21 cellular contexts compared by ENCODE assay signal in genomic region chr14:76884394-76884793, GRCh38. TPM values are rescaled to one million over a fixed set of nuclear protein-coding genes. Genes with fewer than 3 reads are reported as not detected.
"Had no signal": no experiment of that assay in that cellular context is flagged by ENCODE, and none has a peak within 500 bp of the region (broad histone marks: within the 10 kb centered on the region; RNA-seq: fewer than 3 reads in every experiment).

No MANE protein-coding gene starts in this region.

- H3K27ac Mint-ChIP-seq: activated CD4-positive, alpha-beta memory T cell treated with anti-CD3 and anti-CD28 coated beads for 36 hours; activated CD8-positive, alpha-beta memory T cell treated with anti-CD3 and anti-CD28 coated beads, Interleukin-2, amount 10 ng/mL, durations not matched to agents 7 days and 5 days; activated naive CD4-positive, alpha-beta T cell treated with anti-CD3 and anti-CD28 coated beads for 36 hours; activated T-helper 2 cell treated with anti-CD3 and anti-CD28 coated beads, Interferon-gamma antibody, Interleukin-2, Interleukin-4, amounts not matched to agents 10 μg/mL and 5 μg/mL and 100 μg/mL, durations not matched to agents 14 hours and 24 hours and 36 hours; nephron had no signal

- H3K9me3 ChIP-seq: ascending aorta, breast epithelium, prostate gland, stomach, testis had no signal

- H3K27me3 ChIP-seq: ascending aorta, breast epithelium, dorsolateral prefrontal cortex, stomach, testis had no signal

- H3K4me3 ChIP-seq: ascending aorta, breast epithelium, dorsolateral prefrontal cortex, prostate gland, stomach, testis had no signal

- ATAC-seq: activated CD8-positive, alpha-beta memory T cell treated with anti-CD3 and anti-CD28 coated beads, Interleukin-2, amount 10 ng/mL, durations not matched to agents 7 days and 5 days had no signal

- H3K27ac ChIP-seq: ascending aorta, prostate gland, testis had no signal

- H3K4me3 Mint-ChIP-seq: activated CD4-positive, alpha-beta memory T cell treated with anti-CD3 and anti-CD28 coated beads for 36 hours; activated CD8-positive, alpha-beta memory T cell treated with anti-CD3 and anti-CD28 coated beads, Interleukin-2, amount 10 ng/mL, durations not matched to agents 7 days and 5 days; activated naive CD4-positive, alpha-beta T cell treated with anti-CD3 and anti-CD28 coated beads for 36 hours; nephron had no signal

- H3K9me3 Mint-ChIP-seq: activated CD4-positive, alpha-beta memory T cell treated with anti-CD3 and anti-CD28 coated beads for 36 hours; activated naive CD4-positive, alpha-beta T cell treated with anti-CD3 and anti-CD28 coated beads for 36 hours; activated T-helper 2 cell treated with anti-CD3 and anti-CD28 coated beads, Interferon-gamma antibody, Interleukin-2, Interleukin-4, amounts not matched to agents 10 μg/mL and 5 μg/mL and 100 μg/mL, durations not matched to agents 14 hours and 24 hours and 36 hours; nephron had no signal

- H3K36me3 Mint-ChIP-seq: activated CD4-positive, alpha-beta memory T cell treated with anti-CD3 and anti-CD28 coated beads for 36 hours; activated CD8-positive, alpha-beta memory T cell treated with anti-CD3 and anti-CD28 coated beads, Interleukin-2, amount 10 ng/mL, durations not matched to agents 7 days and 5 days had no signal

- H3K4me1 ChIP-seq: ascending aorta, breast epithelium, prostate gland, stomach had no signal

- H3K36me3 ChIP-seq: ascending aorta, breast epithelium, prostate gland, stomach had no signal

- DNase-seq: activated CD4-positive, alpha-beta memory T cell treated with anti-CD3 and anti-CD28 coated beads for 36 hours; activated CD8-positive, alpha-beta memory T cell treated with anti-CD3 and anti-CD28 coated beads, Interleukin-2, amount 10 ng/mL, durations not matched to agents 7 days and 5 days; activated naive CD4-positive, alpha-beta T cell treated with anti-CD3 and anti-CD28 coated beads for 36 hours; activated T-cell treated with anti-CD3 and anti-CD28 coated beads, Interleukin-2, amount 50 U/mL, for 1 hour; dorsolateral prefrontal cortex; glutamatergic neuron; mesenchymal stem cell; stimulated activated CD4-positive, alpha-beta T cell treated with anti-CD3 and anti-CD28 coated beads, Interleukin-1b, Interleukin-23, amount 100 ng/mL, for 48 hours; stomach; testis had no signal

RNA-seq across cellular contexts. Expression of gene LRRC74A, which starts 58.2 kb away (rescaled TPM):
- total RNA-seq: activated CD4-positive, alpha-beta memory T cell treated with anti-CD3 and anti-CD28 coated beads for 36 hours; activated CD8-positive, alpha-beta memory T cell treated with anti-CD3 and anti-CD28 coated beads, Interleukin-2, amount 10 ng/mL, durations not matched to agents 7 days and 5 days; activated naive CD4-positive, alpha-beta T cell treated with anti-CD3 and anti-CD28 coated beads for 36 hours; activated T-helper 2 cell treated with anti-CD3 and anti-CD28 coated beads, Interferon-gamma antibody, Interleukin-2, Interleukin-4, amounts not matched to agents 10 μg/mL and 5 μg/mL and 100 μg/mL, durations not matched to agents 14 hours and 24 hours and 36 hours; ascending aorta; breast epithelium; chondrocyte; dorsolateral prefrontal cortex; fibroblast of villous mesenchyme; omental fat pad; sciatic nerve; stomach; T-helper 1 cell treated with Interleukin-12 subunit alpha and Interleukin-12 subunit beta and Interleukin-4 antibody, amounts not matched to agents 30 ng/mL and 1 ng/mL, for 36 hours had no signal
- polyA plus RNA-seq: esophagus, stomach had no signal
